Comparison of ENCODE assay signal across 1 cellular context in genomic region chr4:7101692-7102515, GRCh38.
A peak's percentile ranks its signal among the peaks of the same experiment; 100 is the strongest.
TF ChIP-seq lines count a peak whose summit lies in the region.

No MANE protein-coding gene starts in this region.

TF ChIP-seq in GM12878, 131 proteins besides CTCF, POLR2A, EP300 and RAD21 (continued from another document and continues in another):
- TF ChIP-seq PKNOX1 (IDR thresholded peaks at IDR 0.05) = no peak
- peak; percentile 91 for TF ChIP-seq RUNX3 (IDR thresholded peaks at IDR 0.05; ENCODE audit: low read length)
- TF ChIP-seq IRF5 (IDR thresholded peaks at IDR 0.05; ENCODE audit: borderline replicate concordance) = no peak
- no peak for TF ChIP-seq RFX5 (IDR thresholded peaks at IDR 0.05; ENCODE audit: low read depth, low read length)
- TF ChIP-seq SIN3A (IDR thresholded peaks at IDR 0.05; ENCODE audit: low read depth, low read length) = no peak
- no peak for TF ChIP-seq FOXK2 (IDR thresholded peaks at IDR 0.05)
- no peak for TF ChIP-seq RB1 (IDR thresholded peaks at IDR 0.05; ENCODE audit: borderline replicate concordance)
- TF ChIP-seq KLF5 (IDR thresholded peaks at IDR 0.05; ENCODE audit: partially characterized antibody) = no peak
- no peak for TF ChIP-seq E4F1 (IDR thresholded peaks at IDR 0.05; ENCODE audit: borderline replicate concordance, partially characterized antibody)
- TF ChIP-seq POLR2AphosphoS2 (IDR thresholded peaks at IDR 0.05; ENCODE audit: low read depth, low read length) = no peak
- TF ChIP-seq HDAC2 (IDR thresholded peaks at IDR 0.05) = no peak
- TF ChIP-seq JUNB (IDR thresholded peaks at IDR 0.05) = no peak
- 0 out of 2 replicates have a peak, but pooled peaks have one; percentile 26 for TF ChIP-seq YY1 (IDR thresholded peaks at IDR 0.05; ENCODE audit: low read depth, low read length)
- TF ChIP-seq E2F8 (IDR thresholded peaks at IDR 0.05; ENCODE audit: low read depth, partially characterized antibody) = no peak
- no peak for TF ChIP-seq FOXM1 (IDR thresholded peaks at IDR 0.05; ENCODE audit: low read depth, low read length)
- TF ChIP-seq TAF1 (IDR thresholded peaks at IDR 0.05; ENCODE audit: borderline replicate concordance, low read depth, low read length) = no peak
- TF ChIP-seq HSF1 (IDR thresholded peaks at IDR 0.05; ENCODE audit: low read depth, low read length) = no peak
- TF ChIP-seq BACH1 (IDR thresholded peaks at IDR 0.05; ENCODE audit: borderline replicate concordance) = no peak
- no peak for TF ChIP-seq CBX5 (IDR thresholded peaks at IDR 0.05; ENCODE audit: low read depth)
- TF ChIP-seq EGR1 (IDR thresholded peaks at IDR 0.05; ENCODE audit: borderline replicate concordance in 1 of 2, low read depth in 2 of 2, low read length in 2 of 2) = no peak
- no peak for TF ChIP-seq STAT1 (conservative IDR thresholded peaks at IDR 0.05)
- TF ChIP-seq NR2C1 (IDR thresholded peaks at IDR 0.05) = no peak
- no peak for TF ChIP-seq ATF2 (IDR thresholded peaks at IDR 0.05; ENCODE audit: low read length)
- no peak for TF ChIP-seq ZNF217 (IDR thresholded peaks at IDR 0.05)
- TF ChIP-seq PAX8 (IDR thresholded peaks at IDR 0.05) = no peak
- TF ChIP-seq BCL3 (IDR thresholded peaks at IDR 0.05; ENCODE audit: borderline replicate concordance, insufficient read depth, low read depth, low read length, poor library complexity, severe bottlenecking) = no peak
- no peak for TF ChIP-seq ZBTB11 (CRISPR knock-in tag; IDR thresholded peaks at IDR 0.05)
- no peak for TF ChIP-seq SUZ12 (IDR thresholded peaks at IDR 0.05; ENCODE audit: unreplicated experiment)
- no peak for TF ChIP-seq SMAD1 (IDR thresholded peaks at IDR 0.05; ENCODE audit: low read depth, partially characterized antibody)
- no peak for TF ChIP-seq JUND (IDR thresholded peaks at IDR 0.05; ENCODE audit: low read depth, low read length)
- TF ChIP-seq DPF2 (IDR thresholded peaks at IDR 0.05) = no peak
- no peak for TF ChIP-seq ELK1 (IDR thresholded peaks at IDR 0.05; ENCODE audit: low read depth, low read length)
- no peak for TF ChIP-seq TBL1XR1 (IDR thresholded peaks at IDR 0.05; ENCODE audit: low read depth, low read length)
- TF ChIP-seq SRF (IDR thresholded peaks at IDR 0.05; ENCODE audit: low read depth in 2 of 2, low read length in 2 of 2) = no peak
- TF ChIP-seq KAT2A (conservative IDR thresholded peaks at IDR 0.05; ENCODE audit: control insufficient read depth, low read depth, low read length) = no peak
- no peak for TF ChIP-seq RBBP5 (conservative IDR thresholded peaks at IDR 0.05)
- no peak for TF ChIP-seq ZNF384 (IDR thresholded peaks at IDR 0.05; ENCODE audit: borderline replicate concordance, low read depth, low read length)
- no peak for TF ChIP-seq ESRRA (IDR thresholded peaks at IDR 0.05; ENCODE audit: low read length)
- no peak for TF ChIP-seq ZNF592 (IDR thresholded peaks at IDR 0.05)
- TF ChIP-seq PML (IDR thresholded peaks at IDR 0.05; ENCODE audit: low read length) = no peak
- TF ChIP-seq TCF7 (IDR thresholded peaks at IDR 0.05; ENCODE audit: borderline replicate concordance) = no peak
- TF ChIP-seq HDGF (IDR thresholded peaks at IDR 0.05) = no peak
